ENCODE assay signal across 19 cellular contexts in the genomic region with DNA sequence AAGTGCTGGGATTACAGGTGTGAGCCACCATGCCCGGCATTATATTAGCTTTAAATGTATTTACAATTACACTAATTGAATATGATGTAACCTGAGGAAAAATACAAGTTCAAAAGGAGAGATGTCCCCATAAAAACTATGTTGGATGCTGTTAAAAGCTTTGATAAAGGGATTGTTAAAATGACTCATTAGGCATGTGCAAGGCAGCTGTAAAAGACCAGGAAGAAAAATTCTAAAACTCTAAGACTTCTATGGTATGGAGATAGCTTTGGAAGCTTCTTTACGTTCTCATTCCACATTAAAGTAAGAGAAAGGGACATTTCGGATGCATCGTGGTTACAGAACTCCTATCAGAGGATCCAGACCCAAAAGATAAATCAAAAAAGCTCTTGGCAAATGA.
"Had no signal": no experiment of that assay in that cellular context is flagged by ENCODE, and none has a peak within 500 bp of the region (broad histone marks: within the 10 kb centered on the region; RNA-seq: fewer than 3 reads in every experiment).

No MANE protein-coding gene starts in this region.

- ATAC-seq: heart left ventricle; left ventricle myocardium superior; naive thymus-derived CD4-positive, alpha-beta T cell; psoas muscle; stimulated activated effector memory CD8-positive, alpha-beta T cell treated with anti-CD3 and anti-CD28 coated beads, Interleukin-12 subunit alpha, Interleukin-12 subunit beta, amount 100 ng/mL, for 72 hours; stimulated activated naive CD8-positive, alpha-beta T cell treated with anti-CD3 and anti-CD28 coated beads, Interleukin-15, Interleukin-2, amounts not matched to agents 100 U/mL and 50 U/mL, for 24 hours had no signal

- H3K4me1 ChIP-seq: psoas muscle, sigmoid colon, suprapubic skin, thyroid gland, uterus had no signal

- H3K27me3 ChIP-seq: dorsolateral prefrontal cortex, neutrophil, sigmoid colon, suprapubic skin, thyroid gland, uterus had no signal

- DNase-seq: dorsolateral prefrontal cortex; effector CD8-positive, alpha-beta T cell; heart left ventricle; islet precursor cell; left ventricle myocardium superior; mesendoderm; naive thymus-derived CD4-positive, alpha-beta T cell; psoas muscle; sigmoid colon; stimulated activated CD4-positive, alpha-beta T cell treated with anti-CD3 and anti-CD28 coated beads, Interleukin-4, amount 100 ng/mL, for 1 hour; stimulated activated CD8-positive, alpha-beta memory T cell treated with anti-CD3 and anti-CD28 coated beads, Interleukin-4, amount 100 ng/mL, for 48 hours; stimulated activated naive CD8-positive, alpha-beta T cell treated with anti-CD3 and anti-CD28 coated beads, Interleukin-15, Interleukin-2, amounts not matched to agents 100 U/mL and 50 U/mL, for 24 hours; thyroid gland; uterus had no signal

- H3K4me3 ChIP-seq: coronary artery, dorsolateral prefrontal cortex, psoas muscle, sigmoid colon, skin epidermis, suprapubic skin, thyroid gland, uterus had no signal

- H3K9me3 ChIP-seq: heart left ventricle, neutrophil, psoas muscle, sigmoid colon, suprapubic skin, thyroid gland, uterus had no signal

- H3K27ac ChIP-seq: coronary artery, dorsolateral prefrontal cortex, heart left ventricle, neutrophil, psoas muscle, sigmoid colon, skin epidermis, suprapubic skin, thyroid gland, uterus had no signal

- H3K36me3 ChIP-seq: heart left ventricle, neutrophil, sigmoid colon, suprapubic skin, thyroid gland, uterus had no signal
